In the genomic region with DNA sequence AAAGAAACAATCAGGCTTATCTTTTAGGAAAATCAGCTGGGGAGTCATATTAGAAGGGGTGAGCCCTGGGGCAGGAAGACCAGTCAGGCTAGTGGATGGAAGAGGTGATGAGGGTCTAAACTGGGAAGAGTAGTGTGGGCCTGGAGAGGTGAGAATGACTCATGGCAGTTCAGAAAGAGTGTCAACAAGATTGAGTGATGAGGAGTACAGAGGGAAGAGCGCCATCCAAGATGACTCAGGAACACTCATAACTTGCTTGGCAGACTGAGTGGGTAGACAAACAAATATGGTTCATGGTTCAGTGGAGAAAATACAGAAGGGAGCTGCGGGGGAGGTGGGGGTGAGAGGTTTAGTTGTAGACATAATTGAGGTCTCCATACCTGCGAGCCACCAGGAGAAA, we compare ENCODE assay signal across 9 cellular contexts. TPM values are rescaled to one million over a fixed set of nuclear protein-coding genes. Genes with fewer than 3 reads are reported as not detected.
A peak's percentile ranks its signal among the peaks of the same experiment; 100 is the strongest.
DNase-seq lines count a peak whose midpoint lies in the region; ATAC-seq and TF ChIP-seq lines count a peak whose summit lies in the region.
"Had no signal": no experiment of that assay in that cellular context is flagged by ENCODE, and none has a peak within 500 bp of the region (broad histone marks: within the 10 kb centered on the region; RNA-seq: fewer than 3 reads in every experiment).

No MANE protein-coding gene starts in this region.

- peaks cover 19% of the 10 kb centered on the region for H3K4me1 Mint-ChIP-seq in HFFc6 (ENCODE audit: low read depth)

- POLR2A ChIA-PET in RWPE1 (lab: Yijun Ruan, JAX; ENCODE audit: low non-redundant PET), result no interaction called here

- intact Hi-C loops in left ventricle myocardium superior (cut with micrococcal nuclease), result loop anchor here (10.0 kb wide), 1 partner anchor 300 kb away; no protein-coding TSS in a partner anchor

- no peak overlapping the region for H3K27ac ChIP-seq in RWPE1

- DNase-seq in EH (ENCODE audit: low read depth), result peak; percentile 53
- DNase-seq in HFFc6, result peak; percentile 43
- peak; percentile 83 for DNase-seq in RWPE1 (ENCODE audit: low spot score)
- DNase-seq in kidney glomerular epithelial cell (lab: John Stamatoyannopoulos, UW), result peak; percentile 99
- no peak for DNase-seq in cerebellar nuclear complex (lab: John Stamatoyannopoulos, UW)
- no peak for DNase-seq in GM13977 (ENCODE audit: low spot score)
- DNase-seq in left ventricle myocardium superior, result no peak
- no peak for DNase-seq in NCI-H2227 treated with DMSO at 0.1 percent for 48 hours (lab: John Stamatoyannopoulos, UW)
- DNase-seq: NCI-H1694 treated with DMSO at 0.1 percent for 48 hours had no signal

- no peak for ATAC-seq in left ventricle myocardium superior

- H3K27me3 Mint-ChIP-seq in HFFc6 (ENCODE audit: insufficient read depth), result peaks cover 25% of the 10 kb centered on the region

- no peaks in the 10 kb centered on the region for H3K9me3 Mint-ChIP-seq in HFFc6

- no peak for TF ChIP-seq CTCF in HFFc6 (IDR thresholded peaks at IDR 0.05)
- TF ChIP-seq CTCF in RWPE1 (conservative IDR thresholded peaks at IDR 0.05; ENCODE audit: low read depth), result no peak
- TF ChIP-seq CTCF in GM13977 (IDR thresholded peaks at IDR 0.05; ENCODE audit: extremely low read depth, insufficient read depth, missing control alignments), result no peak

- CTCF ChIA-PET in RWPE1 (lab: Yijun Ruan, JAX), result no interaction called here

- in situ Hi-C loops in GM13977 (cut with MboI; ENCODE audit: low pct_unique_long_range_greater_than_20kb, low sequenced_read_pairs, unreplicated experiment), result loop anchor here (25.0 kb wide), 1 partner anchor 302 kb away; no protein-coding TSS in a partner anchor

- no peak overlapping the region for H3K27ac Mint-ChIP-seq in HFFc6

- H3K36me3 Mint-ChIP-seq in HFFc6 (ENCODE audit: low read depth), result no peaks in the 10 kb centered on the region

- H3K4me3 Mint-ChIP-seq in HFFc6, result no peak overlapping the region

RNA-seq across cellular contexts. Expression of gene CLDN10, which starts 17.3 kb away (rescaled TPM):
- not detected for total RNA-seq in HFFc6 (2021; fragmentation: NEBNext Ultra II Directional; extraction: Animal tissue kit (Norgen Biotek cat#: 25700))
- not detected for total RNA-seq in left ventricle myocardium superior

Comparison
In these comparisons a context has a peak if more than half of its experiments do, and no peak if none do; other contexts are left out.
1. DNase-seq: peak in EH (single experiment), HFFc6 (single experiment), RWPE1 (single experiment) and kidney glomerular epithelial cell (single experiment); none in cerebellar nuclear complex (0 of 2), GM13977 (single experiment), left ventricle myocardium superior (single experiment) and NCI-H2227 treated with DMSO at 0.1 percent for 48 hours (single experiment).